ENCODE assay signal across 31 cellular contexts in the genomic region with DNA sequence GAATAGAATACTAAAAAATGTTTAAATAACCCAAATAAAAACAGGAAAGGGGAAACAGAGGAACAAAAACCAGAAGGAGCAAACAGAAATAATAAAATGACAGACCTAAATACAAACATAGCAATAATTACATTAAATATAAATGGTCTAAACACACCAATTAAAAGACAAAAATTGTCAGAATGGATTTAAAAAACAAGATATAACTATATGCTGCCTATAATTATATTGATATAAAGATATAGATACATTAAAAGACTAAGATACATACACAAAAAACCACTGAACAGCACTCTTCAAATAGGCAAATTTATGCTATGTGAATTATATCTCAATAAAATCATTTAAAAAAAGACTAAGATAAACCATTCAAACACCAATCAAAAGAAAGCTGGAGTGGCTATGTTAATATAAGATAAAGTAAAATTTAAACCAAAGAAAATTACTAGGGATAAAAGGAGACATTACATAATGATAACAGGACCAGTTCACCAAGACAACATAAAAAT.
"Had no signal": no experiment of that assay in that cellular context is flagged by ENCODE, and none has a peak within 500 bp of the region (broad histone marks: within the 10 kb centered on the region; RNA-seq: fewer than 3 reads in every experiment).

No MANE protein-coding gene starts in this region.

- FAIRE-seq: astrocyte had no signal

- H3K27ac ChIP-seq: adrenal gland, body of pancreas, brain microvascular endothelial cell, breast epithelium, WERI-Rb-1 had no signal

- DNase-seq: activated CD4-positive, alpha-beta memory T cell treated with anti-CD3 and anti-CD28 coated beads, Interleukin-2, amount 10 ng/mL, durations not matched to agents 7 days and 5 days; activated CD4-positive, alpha-beta T cell treated with anti-CD3 and anti-CD28 coated beads for 1 hour; activated CD4-positive, alpha-beta T cell treated with anti-CD3 and anti-CD28 coated beads for 36 hours; activated CD4-positive, alpha-beta T cell treated with anti-CD3 and anti-CD28 coated beads for 48 hours; activated CD4-positive, alpha-beta T cell treated with anti-CD3 and anti-CD28 coated beads, Interleukin-2, amount 10 ng/mL, durations not matched to agents 7 days and 5 days; activated CD4-positive, alpha-beta T cell treated with anti-CD3 and anti-CD28 coated beads, Interleukin-2, amount 50 U/mL, for 48 hours; activated CD4-positive, CD25-positive, alpha-beta regulatory T cell; activated CD8-positive, alpha-beta memory T cell treated with anti-CD3 and anti-CD28 coated beads, Interleukin-2, amount 50 U/mL, for 4 hours; activated gamma-delta T cell treated with Interleukin-2 at 50 U/mL for 16 hours; activated naive CD4-positive, alpha-beta T cell; activated naive CD4-positive, alpha-beta T cell treated with anti-CD3 and anti-CD28 coated beads for 36 hours; activated naive CD4-positive, alpha-beta T cell treated with anti-CD3 and anti-CD28 coated beads, Interleukin-2, amount 50 U/mL, for 16 hours; activated naive CD8-positive, alpha-beta T cell treated with anti-CD3 and anti-CD28 coated beads for 36 hours; activated T-cell treated with anti-CD3 and anti-CD28 coated beads for 4 hours; activated T-cell treated with anti-CD3 and anti-CD28 coated beads, Interleukin-2, amount 50 U/mL, for 1 hour; activated T-cell treated with anti-CD3 and anti-CD28 coated beads, Interleukin-2, amount 50 U/mL, for 4 hours; activated T-cell treated with anti-CD3 and anti-CD28 coated beads, Interleukin-2, amount 50 U/mL, for 72 hours; adrenal gland; amniotic stem cell; aorta; body of pancreas; brain microvascular endothelial cell; central memory CD4-positive, alpha-beta T cell; T-helper 9 cell; WERI-Rb-1 had no signal

- H3K9me3 ChIP-seq: adrenal gland, body of pancreas, breast epithelium had no signal

- H3K4me1 ChIP-seq: adrenal gland, body of pancreas, breast epithelium had no signal

- ATAC-seq: activated CD4-positive, alpha-beta T cell treated with anti-CD3 and anti-CD28 coated beads for 36 hours; activated CD4-positive, CD25-positive, alpha-beta regulatory T cell treated with anti-CD3 and anti-CD28 coated beads, Interleukin-2, amount 50 U/mL, for 24 hours; activated naive CD4-positive, alpha-beta T cell treated with anti-CD3 and anti-CD28 coated beads, Interleukin-2, amount 50 U/mL, for 72 hours; activated T-cell treated with anti-CD3 and anti-CD28 coated beads, Interleukin-2, amount 50 U/mL, for 4 hours; activated T-cell treated with anti-CD3 and anti-CD28 coated beads, Interleukin-2, amount 50 U/mL, for 72 hours; activated T-helper 17 cell treated with anti-CD3 and anti-CD28 coated beads, Interleukin-2, amount 50 U/mL, for 72 hours; body of pancreas; WTC11 had no signal

- H3K4me3 ChIP-seq: adrenal gland, body of pancreas, breast epithelium had no signal

- H3K36me3 ChIP-seq: adrenal gland, brain microvascular endothelial cell, breast epithelium, WERI-Rb-1 had no signal

- H3K27me3 ChIP-seq: adrenal gland, body of pancreas, brain microvascular endothelial cell, breast epithelium had no signal
